ENCODE assay signal across 20 cellular contexts in genomic region chr19:53190253-53190652, GRCh38.
"Had no signal": no experiment of that assay in that cellular context is flagged by ENCODE, and none has a peak within 500 bp of the region (broad histone marks: within the 10 kb centered on the region; RNA-seq: fewer than 3 reads in every experiment).

No MANE protein-coding gene starts in this region.

- H3K27me3 ChIP-seq: SJCRH30 had no signal

- H3K4me1 ChIP-seq: SJCRH30 had no signal

- H3K9me3 ChIP-seq: SJCRH30 had no signal

- DNase-seq: IMR-90, MM.1S, NCI-H1092 treated with DMSO at 0.1 percent for 48 hours, NCI-H1436, NCI-H187, NCI-H2029, NCI-H2081 treated with DMSO at 0.1 percent for 48 hours, NCI-H2171 treated with DMSO at 0.1 percent for 48 hours, NCI-H345, NCI-H446 treated with DMSO at 0.1 percent for 48 hours, NCI-H510A treated with DMSO at 0.1 percent for 48 hours, NCI-H82, PC-3, SHP77 treated with DMSO at 0.1 percent for 48 hours, SJCRH30, T-helper 1 cell had no signal

- ATAC-seq: HepG2, Panc1, PC-3, Right ventricle myocardium inferior, SK-N-SH treated with all-trans-retinoic acid at 6 μM for 48 hours had no signal

- H3K4me3 ChIP-seq: SJCRH30 had no signal

- H3K27ac ChIP-seq: SJCRH30 had no signal
